31 cellular contexts compared by ENCODE assay signal in genomic region chr7:149224352-149224751, GRCh38.
"Had no signal": no experiment of that assay in that cellular context is flagged by ENCODE, and none has a peak within 500 bp of the region (broad histone marks: within the 10 kb centered on the region; RNA-seq: fewer than 3 reads in every experiment).

No MANE protein-coding gene starts in this region.

- H3K27me3 ChIP-seq: brain microvascular endothelial cell, colonic mucosa, esophagus squamous epithelium, gastroesophageal sphincter had no signal

- H3K27ac ChIP-seq: brain microvascular endothelial cell, colonic mucosa, epithelial cell of prostate, esophagus squamous epithelium, gastroesophageal sphincter, WERI-Rb-1 had no signal

- ATAC-seq: activated CD4-positive, CD25-positive, alpha-beta regulatory T cell treated with anti-CD3 and anti-CD28 coated beads, Interleukin-2, amount 50 U/mL, for 24 hours; activated CD8-positive, alpha-beta T cell treated with anti-CD3 and anti-CD28 coated beads for 36 hours; activated T-cell treated with anti-CD3 and anti-CD28 coated beads, Interleukin-2, amount 50 U/mL, for 4 hours; activated T-helper 17 cell treated with anti-CD3 and anti-CD28 coated beads, Interleukin-2, amount 50 U/mL, for 72 hours; gastroesophageal sphincter; T-helper 17 cell had no signal

- H3K4me1 ChIP-seq: colonic mucosa, esophagus squamous epithelium, gastroesophageal sphincter had no signal

- H3K4me3 ChIP-seq: colonic mucosa, esophagus squamous epithelium, gastroesophageal sphincter had no signal

- H3K9me3 ChIP-seq: colonic mucosa, esophagus squamous epithelium, gastroesophageal sphincter had no signal

- FAIRE-seq: astrocyte, bronchial epithelial cell, endometrium, endothelial cell of umbilical vein had no signal

- DNase-seq: activated B cell treated with CpG ODN at 0.5 μM for 24 hours; activated CD4-positive, alpha-beta T cell treated with anti-CD3 and anti-CD28 coated beads for 48 hours; activated CD4-positive, alpha-beta T cell treated with anti-CD3 and anti-CD28 coated beads, Interleukin-2, amount 50 U/mL, for 1 hour; activated CD4-positive, alpha-beta T cell treated with anti-CD3 and anti-CD28 coated beads, Interleukin-2, amount 50 U/mL, for 48 hours; activated CD8-positive, alpha-beta memory T cell treated with anti-CD3 and anti-CD28 coated beads for 24 hours; activated CD8-positive, alpha-beta T cell treated with anti-CD3 and anti-CD28 coated beads for 36 hours; activated effector memory CD4-positive, alpha-beta T cell treated with Interleukin-2 at 50 U/mL for 16 hours; activated gamma-delta T cell treated with Interleukin-2 at 50 U/mL for 16 hours; activated naive CD4-positive, alpha-beta T cell treated with anti-CD3 and anti-CD28 coated beads, Interleukin-2, amount 50 U/mL, for 16 hours; activated naive CD4-positive, alpha-beta T cell treated with Interleukin-2 at 50 U/mL for 16 hours; activated T-cell treated with anti-CD3 and anti-CD28 coated beads, Interleukin-2, amount 50 U/mL, for 4 hours; amniotic stem cell; anterior cingulate cortex; brain microvascular endothelial cell; caudate nucleus; colonic mucosa; effector CD8-positive, alpha-beta T cell; esophagus squamous epithelium; foreskin melanocyte; T-helper 1 cell; T-helper 17 cell; T1000; WERI-Rb-1 had no signal
